In the genomic region with DNA sequence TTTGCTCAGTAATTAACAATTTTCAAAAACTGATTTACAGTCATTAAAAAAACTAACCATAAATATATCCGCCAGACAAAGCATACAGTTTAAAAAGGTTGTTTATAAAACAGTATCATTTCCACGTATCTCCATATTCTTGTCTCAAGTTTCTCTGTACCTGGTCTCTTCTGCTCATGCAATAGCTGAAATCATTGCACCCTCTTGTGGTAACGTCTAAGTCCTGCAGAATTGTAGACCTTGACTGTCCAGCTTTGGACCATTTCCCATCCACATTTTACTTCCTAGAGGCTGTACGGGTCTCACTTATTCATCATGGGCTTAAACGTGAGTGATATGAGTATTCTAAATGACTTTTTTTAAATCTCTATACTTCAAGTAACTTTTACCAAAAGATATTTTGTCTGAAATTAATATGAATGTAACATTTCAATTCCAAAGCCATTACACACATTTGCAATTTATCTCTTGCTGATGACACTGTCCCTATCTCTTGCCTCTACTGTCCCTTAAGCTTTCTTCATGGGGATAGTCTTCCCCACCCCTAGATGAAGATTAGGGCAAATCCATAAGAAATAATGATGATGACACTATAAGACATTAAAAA, we compare ENCODE assay signal across 8 cellular contexts.
A peak's percentile ranks its signal among the peaks of the same experiment; 100 is the strongest.
DNase-seq lines count a peak whose midpoint lies in the region; ATAC-seq, FAIRE-seq and TF ChIP-seq lines count a peak whose summit lies in the region.

No MANE protein-coding gene starts in this region.

- no peaks in the 10 kb centered on the region for H3K4me1 Mint-ChIP-seq in CD8-positive, alpha-beta T cell (ENCODE audit: low read depth)
- no peaks in the 10 kb centered on the region for H3K4me1 Mint-ChIP-seq in activated CD8-positive, alpha-beta memory T cell treated with anti-CD3 and anti-CD28 coated beads, Interleukin-2, amount 10 ng/mL, durations not matched to agents 7 days and 5 days

- CTCF ChIA-PET in CD8-positive, alpha-beta T cell (lab: Charles Lee): interaction anchor here (0.5 to 1.5 kb wide), 6 partner anchors 295 to 1528 kb away, joined by 3 to 4 read pairs (median 4); no protein-coding TSS in a partner anchor
- CTCF ChIA-PET in activated CD8-positive, alpha-beta memory T cell treated with anti-CD3 and anti-CD28 coated beads, Interleukin-2, amount 10 ng/mL, durations not matched to agents 7 days and 5 days (lab: Charles Lee): interaction anchor here (1.0 to 1.9 kb wide), 2 partner anchors 352 to 355 kb away, joined by 3 to 7 read pairs; no protein-coding TSS in a partner anchor

- H3K9me3 ChIP-seq in CD8-positive, alpha-beta T cell (ENCODE audit: low read length): no peaks in the 10 kb centered on the region
- no peaks in the 10 kb centered on the region for H3K9me3 ChIP-seq in OCI-LY1 (ENCODE audit: low read length)
- no peaks in the 10 kb centered on the region for H3K9me3 ChIP-seq in lung (ENCODE audit: control insufficient read depth in 2 of 2, insufficient read depth in 1 of 2, low read length in 1 of 2)

- H3K27me3 Mint-ChIP-seq in CD8-positive, alpha-beta T cell (ENCODE audit: low read depth): no peaks in the 10 kb centered on the region
- peaks cover 3% of the 10 kb centered on the region for H3K27me3 Mint-ChIP-seq in activated CD8-positive, alpha-beta memory T cell treated with anti-CD3 and anti-CD28 coated beads, Interleukin-2, amount 10 ng/mL, durations not matched to agents 7 days and 5 days

- H3K27me3 ChIP-seq in CD8-positive, alpha-beta T cell (ENCODE audit: insufficient read depth, low read length): no peaks in the 10 kb centered on the region
- H3K27me3 ChIP-seq in OCI-LY1 (ENCODE audit: insufficient read depth, low read length) (no peaks in the 10 kb centered on the region), lung (ENCODE audit: control insufficient read depth, insufficient read depth) (no peaks in the 10 kb centered on the region)

- no peaks in the 10 kb centered on the region for H3K9me3 Mint-ChIP-seq in CD8-positive, alpha-beta T cell
- H3K9me3 Mint-ChIP-seq in activated CD8-positive, alpha-beta memory T cell treated with anti-CD3 and anti-CD28 coated beads, Interleukin-2, amount 10 ng/mL, durations not matched to agents 7 days and 5 days (ENCODE audit: low read depth): no peaks in the 10 kb centered on the region

- no peak overlapping the region for H3K27ac ChIP-seq in CD8-positive, alpha-beta T cell (ENCODE audit: low read depth, low read length)
- no peak overlapping the region for H3K27ac ChIP-seq in OCI-LY1 (ENCODE audit: low read depth, low read length, poor library complexity, severe bottlenecking)
- H3K27ac ChIP-seq in lung (ENCODE audit: low read depth in 1 of 2, low read length in 1 of 2): no peak overlapping the region

- no peaks in the 10 kb centered on the region for H3K9me2 ChIP-seq in OCI-LY1 (ENCODE audit: low read depth, low read length)

- no peaks in the 10 kb centered on the region for H3K4me1 ChIP-seq in CD8-positive, alpha-beta T cell (ENCODE audit: insufficient read depth, low read length)
- H3K4me1 ChIP-seq in OCI-LY1 (ENCODE audit: insufficient read depth, low read length, severe bottlenecking) (no peaks in the 10 kb centered on the region), lung (ENCODE audit: control insufficient read depth in 2 of 2, insufficient read depth in 2 of 2, low read length in 2 of 2) (no peaks in the 10 kb centered on the region)

- intact Hi-C loops in CD8-positive, alpha-beta T cell (cut with DNase I, micrococcal nuclease): loop anchor here (1.0 to 10.0 kb wide), 2 partner anchors 298 to 481 kb away; no protein-coding TSS in a partner anchor

- no peaks in the 10 kb centered on the region for H3K79me2 ChIP-seq in OCI-LY1 (ENCODE audit: insufficient read depth, low read length)

- H3F3A ChIP-seq in OCI-LY1 (ENCODE audit: insufficient read depth, low read length): no peaks in the 10 kb centered on the region

- H3K36me3 Mint-ChIP-seq in CD8-positive, alpha-beta T cell: no peaks in the 10 kb centered on the region
- no peaks in the 10 kb centered on the region for H3K36me3 Mint-ChIP-seq in activated CD8-positive, alpha-beta memory T cell treated with anti-CD3 and anti-CD28 coated beads, Interleukin-2, amount 10 ng/mL, durations not matched to agents 7 days and 5 days

- H3K9ac ChIP-seq in OCI-LY1 (ENCODE audit: low read length): no peak overlapping the region

- H2AFZ ChIP-seq in OCI-LY1 (ENCODE audit: low read length): no peak overlapping the region

- no peaks in the 10 kb centered on the region for H3K36me3 ChIP-seq in CD8-positive, alpha-beta T cell (ENCODE audit: insufficient read depth, low read length)
- no peaks in the 10 kb centered on the region for H3K36me3 ChIP-seq in OCI-LY1 (ENCODE audit: insufficient read depth, low read length)
- H3K36me3 ChIP-seq in lung (ENCODE audit: control insufficient read depth in 2 of 2, insufficient read depth in 2 of 2, low read length in 2 of 2): no peaks in the 10 kb centered on the region

- no peak for DNase-seq in CD8-positive, alpha-beta T cell
- no peak for DNase-seq in lung (ENCODE audit: low spot score)
- DNase-seq in activated CD8-positive, alpha-beta memory T cell treated with anti-CD3 and anti-CD28 coated beads, Interleukin-2, amount 10 ng/mL, durations not matched to agents 7 days and 5 days: no peak
- no peak for DNase-seq in activated T-cell treated with anti-CD3 and anti-CD28 coated beads for 4 hours

- H4K20me1 ChIP-seq in OCI-LY1 (ENCODE audit: insufficient read depth, low read length): no peaks in the 10 kb centered on the region

- ATAC-seq in CD8-positive, alpha-beta T cell: peak; percentile 34
- ATAC-seq in GM18520 (IDR thresholded peaks at IDR 0.05; ENCODE audit: unreplicated experiment) (peak; percentile 78), HG03280 (IDR thresholded peaks at IDR 0.05; ENCODE audit: unreplicated experiment) (peak; percentile 79), lung (ENCODE audit: insufficient read depth, low FRiP score) (peak; percentile 50)
- ATAC-seq in activated CD8-positive, alpha-beta memory T cell treated with anti-CD3 and anti-CD28 coated beads, Interleukin-2, amount 10 ng/mL, durations not matched to agents 7 days and 5 days: no peak

- FAIRE-seq in colon (lab: Jason Lieb, UNC): peak; percentile 47

- H3K4me3 ChIP-seq in CD8-positive, alpha-beta T cell (ENCODE audit: low read depth, low read length): no peak overlapping the region
- H3K4me3 ChIP-seq in OCI-LY1 (ENCODE audit: low read depth, low read length, poor library complexity, severe bottlenecking): no peak overlapping the region
- no peak overlapping the region for H3K4me3 ChIP-seq in lung

- no peak overlapping the region for H3K4me3 Mint-ChIP-seq in CD8-positive, alpha-beta T cell
- H3K4me3 Mint-ChIP-seq in activated CD8-positive, alpha-beta memory T cell treated with anti-CD3 and anti-CD28 coated beads, Interleukin-2, amount 10 ng/mL, durations not matched to agents 7 days and 5 days: no peak overlapping the region

- H3K4me2 ChIP-seq in OCI-LY1 (ENCODE audit: low read length): no peak overlapping the region

- POLR2A ChIA-PET in CD8-positive, alpha-beta T cell (lab: Charles Lee): no interaction called here

- TF ChIP-seq CTCF in CD8-positive, alpha-beta T cell (IDR thresholded peaks at IDR 0.05): peak; percentile 21
- peak; percentile 77 for TF ChIP-seq CTCF in OCI-LY1 (IDR thresholded peaks at IDR 0.05; ENCODE audit: low read length)
- TF ChIP-seq CTCF in lung (IDR thresholded peaks at IDR 0.05; ENCODE audit: control extremely low read depth, extremely low read depth): peak; percentile 45

- H3K27ac Mint-ChIP-seq in CD8-positive, alpha-beta T cell: no peak overlapping the region
- H3K27ac Mint-ChIP-seq in activated CD8-positive, alpha-beta memory T cell treated with anti-CD3 and anti-CD28 coated beads, Interleukin-2, amount 10 ng/mL, durations not matched to agents 7 days and 5 days: no peak overlapping the region

- 17 to 25% methylated on average over 5 of the region's 5 CpGs for WGBS in lung, 2 donors

Comparison
In these comparisons a context has a peak if more than half of its experiments do, and no peak if none do; other contexts are left out.
1. CTCF ChIP-seq: peak in every context shown above with its lines; median percentile 77 in OCI-LY1; 45 in lung; 21 in CD8-positive, alpha-beta T cell.